In the genomic region with DNA sequence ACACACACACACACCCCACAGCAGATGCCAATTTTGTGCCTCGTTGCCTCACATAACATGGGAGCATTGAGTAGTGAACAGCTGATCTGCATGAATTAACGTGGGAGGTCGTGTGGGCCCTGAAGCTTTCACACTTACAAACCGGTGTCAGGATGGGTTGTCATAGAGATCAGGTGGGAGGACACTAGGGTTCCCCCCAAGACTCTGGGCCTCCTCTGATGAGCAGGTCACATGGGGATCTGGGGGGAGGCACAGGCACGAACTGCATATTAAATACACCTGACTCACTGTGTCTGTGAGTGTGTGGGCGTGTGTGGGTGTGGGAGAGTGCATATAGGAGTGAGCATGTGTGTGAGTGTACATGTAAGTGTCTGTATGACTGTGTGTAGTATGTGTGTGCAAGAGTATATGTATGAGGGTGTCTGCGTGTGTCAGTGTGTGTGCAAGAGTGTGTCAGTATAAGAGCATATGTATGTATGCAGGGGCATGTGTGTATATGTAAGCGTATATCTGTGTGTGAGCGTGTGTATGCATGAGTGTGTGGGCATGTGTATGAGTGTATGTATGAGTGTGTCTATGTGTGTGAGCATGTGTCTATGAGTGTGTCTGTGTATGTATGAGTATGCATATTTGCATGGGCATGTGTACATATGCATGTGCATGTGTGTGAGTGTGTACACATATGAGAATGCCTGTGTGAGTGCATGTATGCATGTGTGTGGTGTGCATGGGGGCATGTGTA, we compare ENCODE assay signal across 27 cellular contexts.
A peak's percentile ranks its signal among the peaks of the same experiment; 100 is the strongest.
DNase-seq lines count a peak whose midpoint lies in the region; ATAC-seq and TF ChIP-seq lines count a peak whose summit lies in the region.
"Had no signal": no experiment of that assay in that cellular context is flagged by ENCODE, and none has a peak within 500 bp of the region (broad histone marks: within the 10 kb centered on the region; RNA-seq: fewer than 3 reads in every experiment).

No MANE protein-coding gene starts in this region.

- H4K20me1 ChIP-seq in GM23338 (replicated peaks; ENCODE audit: insufficient read depth): no peaks in the 10 kb centered on the region

- no peak overlapping the region for H2AFZ ChIP-seq in GM23338
- H2AFZ ChIP-seq: hepatocyte had no signal

- DNase-seq in activated CD8-positive, alpha-beta memory T cell treated with anti-CD3 and anti-CD28 coated beads for 4 hours (ENCODE audit: low read depth in 2 of 2): peak; percentile 4
- no peak for DNase-seq in activated CD8-positive, alpha-beta memory T cell treated with anti-CD3 and anti-CD28 coated beads, Interleukin-2, amount 50 U/mL, for 4 hours
- DNase-seq in GM23338 (ENCODE audit: low spot score) (no peak), caudate nucleus (lab: John Stamatoyannopoulos, UW) (peak in 45 of 61 donors; percentile 10 to 93 (median 58)), LoVo (ENCODE audit: low spot score) (no peak)
- no peak for DNase-seq in stimulated activated naive B cell treated with anti-CD40 and anti-IgM and Interleukin-4, amounts not matched to agents 10 μg/mL and 1 μg/mL and 100 μg/mL, for 72 hours
- DNase-seq: ACHN; activated CD4-positive, alpha-beta memory T cell treated with anti-CD3 and anti-CD28 coated beads for 36 hours; activated naive CD4-positive, alpha-beta T cell; activated T-cell treated with anti-CD3 and anti-CD28 coated beads, Interleukin-2, amount 50 U/mL, for 24 hours; amniotic stem cell; central memory CD4-positive, alpha-beta T cell; GF-D8; islet precursor cell; MM.1S; NCI-H1436 treated with DMSO at 0.1 percent for 48 hours; NCI-H2227 treated with DMSO at 0.1 percent for 48 hours; NK-92 treated with Interleukin-12 subunit alpha and Interleukin-12 subunit beta, amount 100 ng/mL, for 24 hours; retina; stimulated activated CD4-positive, alpha-beta T cell treated with anti-CD3 and anti-CD28 coated beads, Interleukin-12 subunit alpha, Interleukin-12 subunit beta, amount 100 ng/mL, for 4 hours; testis had no signal

- no peak overlapping the region for H3K4me2 ChIP-seq in GM23338
- H3K4me2 ChIP-seq: hepatocyte had no signal

- H3K79me2 ChIP-seq in GM23338 (replicated peaks; ENCODE audit: insufficient read depth): no peaks in the 10 kb centered on the region
- H3K79me2 ChIP-seq: hepatocyte had no signal

- H3K4me1 Mint-ChIP-seq in GM23338: peaks cover 24% of the 10 kb centered on the region
- peaks cover 21% of the 10 kb centered on the region in 2 donors for H3K4me1 Mint-ChIP-seq in stimulated activated naive B cell treated with anti-CD40 and anti-IgM and Interleukin-4, amounts not matched to agents 10 μg/mL and 1 μg/mL and 100 μg/mL, for 72 hours

- H3K9me3 Mint-ChIP-seq in GM23338: no peaks in the 10 kb centered on the region
- peaks cover under 1% of the 10 kb centered on the region in 2 donors for H3K9me3 Mint-ChIP-seq in stimulated activated naive B cell treated with anti-CD40 and anti-IgM and Interleukin-4, amounts not matched to agents 10 μg/mL and 1 μg/mL and 100 μg/mL, for 72 hours
- H3K9me3 Mint-ChIP-seq: activated CD4-positive, alpha-beta memory T cell treated with anti-CD3 and anti-CD28 coated beads for 36 hours; activated T-cell treated with anti-CD3 and anti-CD28 coated beads, Interleukin-2, amount 50 U/mL, for 24 hours; IgD-negative memory B cell had no signal

- no peak overlapping the region for H3K4me3 ChIP-seq in GM23338
- H3K4me3 ChIP-seq: hepatocyte, lung, SK-N-MC, testis had no signal

- no peak overlapping the region for H3K4me3 Mint-ChIP-seq in GM23338
- no peak overlapping the region for H3K4me3 Mint-ChIP-seq in stimulated activated naive B cell treated with anti-CD40 and anti-IgM and Interleukin-4, amounts not matched to agents 10 μg/mL and 1 μg/mL and 100 μg/mL, for 72 hours
- H3K4me3 Mint-ChIP-seq: activated CD4-positive, alpha-beta memory T cell treated with anti-CD3 and anti-CD28 coated beads for 36 hours; activated T-cell treated with anti-CD3 and anti-CD28 coated beads, Interleukin-2, amount 50 U/mL, for 24 hours; IgD-negative memory B cell had no signal

- H3K27ac ChIP-seq in GM23338 (ENCODE audit: low read depth) (no peak overlapping the region), caudate nucleus (ENCODE audit: low read depth, low read length) (no peak overlapping the region)
- H3K27ac ChIP-seq: hepatocyte, SK-N-MC, testis had no signal

- no peaks in the 10 kb centered on the region for H3K36me3 ChIP-seq in GM23338 (ENCODE audit: insufficient read depth)

- peaks cover 10% of the 10 kb centered on the region for H3K4me1 ChIP-seq in GM23338 (ENCODE audit: insufficient read depth)
- H3K4me1 ChIP-seq: testis had no signal

- H3K27me3 ChIP-seq in GM23338 (ENCODE audit: insufficient read depth): no peaks in the 10 kb centered on the region
- H3K27me3 ChIP-seq: hepatocyte, testis had no signal

- no peak for TF ChIP-seq CTCF in GM23338 (conservative IDR thresholded peaks at IDR 0.05; ENCODE audit: low read depth in 2 of 2)

- no peaks in the 10 kb centered on the region for H3F3A ChIP-seq in GM23338 (replicated peaks; ENCODE audit: low read depth)

- H3K27ac Mint-ChIP-seq in GM23338: peak overlapping the region; percentile 1; the same call in 1 of the 2 replicates
- H3K27ac Mint-ChIP-seq in stimulated activated naive B cell treated with anti-CD40 and anti-IgM and Interleukin-4, amounts not matched to agents 10 μg/mL and 1 μg/mL and 100 μg/mL, for 72 hours: no peak overlapping the region
- H3K27ac Mint-ChIP-seq: activated CD4-positive, alpha-beta memory T cell treated with anti-CD3 and anti-CD28 coated beads for 36 hours; activated T-cell treated with anti-CD3 and anti-CD28 coated beads, Interleukin-2, amount 50 U/mL, for 24 hours; IgD-negative memory B cell had no signal

- H3K9me2 ChIP-seq in GM23338 (ENCODE audit: insufficient read depth): no peaks in the 10 kb centered on the region

- no peaks in the 10 kb centered on the region for H3K36me3 Mint-ChIP-seq in GM23338 (ENCODE audit: low read depth)
- H3K36me3 Mint-ChIP-seq in stimulated activated naive B cell treated with anti-CD40 and anti-IgM and Interleukin-4, amounts not matched to agents 10 μg/mL and 1 μg/mL and 100 μg/mL, for 72 hours: peaks cover 0 to 2% of the 10 kb centered on the region in 2 donors
- H3K36me3 Mint-ChIP-seq: activated CD4-positive, alpha-beta memory T cell treated with anti-CD3 and anti-CD28 coated beads for 36 hours; IgD-negative memory B cell had no signal

- H3K27me3 Mint-ChIP-seq in GM23338 (ENCODE audit: insufficient read depth, low read depth, poor library complexity): peaks cover 5% of the 10 kb centered on the region
- peaks cover 24 to 45% of the 10 kb centered on the region in 2 donors for H3K27me3 Mint-ChIP-seq in stimulated activated naive B cell treated with anti-CD40 and anti-IgM and Interleukin-4, amounts not matched to agents 10 μg/mL and 1 μg/mL and 100 μg/mL, for 72 hours

- ATAC-seq in GM23338 (no peak), HG03342 (IDR thresholded peaks at IDR 0.05; ENCODE audit: unreplicated experiment) (no peak), GM19452 (IDR thresholded peaks at IDR 0.05; ENCODE audit: unreplicated experiment) (no peak)
- peak; percentile 45 to 64 for ATAC-seq in stimulated activated naive B cell treated with anti-CD40 and anti-IgM and Interleukin-4, amounts not matched to agents 10 μg/mL and 1 μg/mL and 100 μg/mL, for 72 hours (replicated peaks)

TF ChIP-seq in GM23338, 12 proteins besides CTCF, POLR2A, EP300 and RAD21 (continues in another document):
- TF ChIP-seq EZH2 (IDR thresholded peaks at IDR 0.05; ENCODE audit: low read depth, unreplicated experiment) (no peak), JUNB (IDR thresholded peaks at IDR 0.05; ENCODE audit: unreplicated experiment) (no peak), EZH2phosphoT487 (IDR thresholded peaks at IDR 0.05; ENCODE audit: unreplicated experiment) (no peak)

Comparison
In these comparisons a context has a peak if more than half of its experiments do, and no peak if none do; other contexts are left out.
1. DNase-seq: peak in activated CD8-positive, alpha-beta memory T cell treated with anti-CD3 and anti-CD28 coated beads for 4 hours (2 of 2) and caudate nucleus (45 of 61); none in activated CD8-positive, alpha-beta memory T cell treated with anti-CD3 and anti-CD28 coated beads, Interleukin-2, amount 50 U/mL, for 4 hours (single experiment), GM23338 (single experiment), stimulated activated naive B cell treated with anti-CD40 and anti-IgM and Interleukin-4, amounts not matched to agents 10 μg/mL and 1 μg/mL and 100 μg/mL, for 72 hours (single experiment) and LoVo (single experiment).
2. ATAC-seq: peak in stimulated activated naive B cell treated with anti-CD40 and anti-IgM and Interleukin-4, amounts not matched to agents 10 μg/mL and 1 μg/mL and 100 μg/mL, for 72 hours (2 of 2); none in GM23338 (single experiment), HG03342 (single experiment) and GM19452 (single experiment).